In the genomic region with DNA sequence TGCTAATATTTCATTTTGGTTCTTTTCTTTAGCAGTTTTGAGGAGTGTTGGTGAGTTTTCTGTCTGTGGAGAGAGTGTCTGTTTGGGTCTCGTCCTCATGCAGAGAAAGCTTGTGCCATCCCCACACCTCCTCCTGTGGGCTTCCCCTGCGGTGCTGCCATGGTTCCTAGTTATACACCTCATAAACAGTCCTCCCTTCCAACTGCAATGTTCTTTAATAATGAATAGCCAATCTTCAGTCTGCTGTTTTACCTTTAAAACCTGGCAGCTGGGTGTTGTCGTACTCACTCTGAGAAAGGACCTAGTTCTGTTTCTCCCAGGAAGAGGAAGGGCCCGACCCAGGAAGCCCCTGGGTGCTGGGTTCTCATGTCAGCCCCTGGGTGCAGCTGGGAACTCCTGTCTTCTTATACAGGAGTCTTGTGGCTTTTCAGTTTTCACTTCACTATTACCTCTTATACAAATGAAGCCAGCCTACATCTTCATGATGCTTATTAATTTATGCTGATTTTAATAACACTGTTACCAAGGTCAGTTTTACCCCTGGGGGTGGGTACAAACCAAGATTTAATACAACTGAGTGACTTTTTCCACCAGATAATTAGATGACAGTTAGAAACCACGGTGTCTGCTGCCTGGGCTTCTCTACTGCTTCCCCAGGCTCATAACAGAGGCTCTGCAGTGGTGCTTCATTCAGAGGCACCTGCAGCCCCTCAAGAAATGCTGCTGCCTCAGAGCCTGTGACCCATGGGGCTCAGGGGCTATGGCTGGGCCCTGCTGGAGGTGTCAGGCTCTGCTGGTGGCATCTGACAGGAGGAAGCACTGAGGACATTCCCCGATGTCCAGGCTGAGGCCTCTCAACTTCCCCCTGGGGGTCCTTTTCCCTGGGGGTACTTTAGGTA, we compare ENCODE assay signal across 15 cellular contexts. TPM values are rescaled to one million over a fixed set of nuclear protein-coding genes. Genes with fewer than 3 reads are reported as not detected.
A peak's percentile ranks its signal among the peaks of the same experiment; 100 is the strongest.
DNase-seq lines count a peak whose midpoint lies in the region; ATAC-seq and TF ChIP-seq lines count a peak whose summit lies in the region.
"Had no signal": no experiment of that assay in that cellular context is flagged by ENCODE, and none has a peak within 500 bp of the region (broad histone marks: within the 10 kb centered on the region; RNA-seq: fewer than 3 reads in every experiment).

No MANE protein-coding gene starts in this region.

- no peak for TF ChIP-seq CTCF in GM12865 (IDR thresholded peaks at IDR 0.05; ENCODE audit: insufficient read depth, low read depth, low read length, missing control alignments)
- no peak for TF ChIP-seq CTCF in colonic mucosa (IDR thresholded peaks at IDR 0.05)
- TF ChIP-seq CTCF in BE2C (IDR thresholded peaks at IDR 0.05; ENCODE audit: low read depth, low read length) = no peak

- no peak overlapping the region for H3K4me3 ChIP-seq in GM12865 (ENCODE audit: low read depth, low read length)
- H3K4me3 ChIP-seq in colonic mucosa = no peak overlapping the region
- no peak overlapping the region for H3K4me3 ChIP-seq in BE2C (ENCODE audit: low read depth, low read length)
- H3K4me3 ChIP-seq: gastrocnemius medialis, testis had no signal

- intact Hi-C loops in colonic mucosa (cut with DNase I) = no loop called here

- DNase-seq in GM12865 (ENCODE audit: low read depth) = peak; percentile 69
- DNase-seq in colonic mucosa = peak; percentile 11
- no peak for DNase-seq in BE2C
- no peak for DNase-seq in AG20443 (ENCODE audit: low spot score)
- DNase-seq in glomerular visceral epithelial cell (ENCODE audit: extremely low spot score) = no peak
- DNase-seq: DMS79; gastrocnemius medialis; NK-92 treated with Interleukin-12 subunit alpha and Interleukin-12 subunit beta, amount 100 ng/mL, for 24 hours; stimulated activated CD4-positive, alpha-beta T cell treated with anti-CD3 and anti-CD28 coated beads, Interleukin-2, amount 100 ng/mL, for 48 hours; testis had no signal

- no peak overlapping the region for H3K27ac ChIP-seq in colonic mucosa
- H3K27ac ChIP-seq: gastrocnemius medialis, HL-60, testis had no signal

- H3K27me3 ChIP-seq in colonic mucosa = no peaks in the 10 kb centered on the region
- no peaks in the 10 kb centered on the region for H3K27me3 ChIP-seq in BE2C
- H3K27me3 ChIP-seq: gastrocnemius medialis, testis had no signal

- no peaks in the 10 kb centered on the region for H3K9me3 ChIP-seq in colonic mucosa
- no peaks in the 10 kb centered on the region for H3K9me3 ChIP-seq in BE2C
- H3K9me3 ChIP-seq: gastrocnemius medialis, testis had no signal

- H3K4me1 ChIP-seq in colonic mucosa (no peaks in the 10 kb centered on the region), BE2C (no peaks in the 10 kb centered on the region)
- H3K4me1 ChIP-seq: gastrocnemius medialis, testis had no signal

- ATAC-seq in GM19452 (IDR thresholded peaks at IDR 0.05; ENCODE audit: unreplicated experiment) = peak; percentile 55
- ATAC-seq in HG03095 (IDR thresholded peaks at IDR 0.05; ENCODE audit: unreplicated experiment) = peak; percentile 65
- ATAC-seq in HG03139 (IDR thresholded peaks at IDR 0.05; ENCODE audit: unreplicated experiment) = no peak
- ATAC-seq: gastrocnemius medialis, left lobe of liver had no signal

- H3K9ac ChIP-seq in colonic mucosa (ENCODE audit: low read depth in 2 of 2, low read length in 2 of 2) = no peak overlapping the region

- H3K36me3 ChIP-seq in colonic mucosa = peaks cover 7% of the 10 kb centered on the region
- no peaks in the 10 kb centered on the region for H3K36me3 ChIP-seq in BE2C

RNA-seq across cellular contexts. Expression of a gene that starts 59.1 kb away (rescaled TPM):
- total RNA-seq in colonic mucosa = 10 to 100 TPM; 23.5 to 27.1 TPM
- polyA plus RNA-seq in BE2C (2012; ENCODE audit: insufficient read depth, insufficient read length, low read depth) = 21.3 TPM

RNA-seq across cellular contexts. Expression of a gene that starts 59.2 kb away (rescaled TPM):
- 10 to 100 TPM; 29.9 to 30.8 TPM for total RNA-seq in colonic mucosa
- 21.1 TPM for polyA plus RNA-seq in BE2C (2012; ENCODE audit: insufficient read depth, insufficient read length, low read depth)

Comparison
In these comparisons a context has a peak if more than half of its experiments do, and no peak if none do; other contexts are left out.
1. DNase-seq: peak in GM12865 (single experiment) and colonic mucosa (single experiment); none in BE2C (single experiment), AG20443 (single experiment) and glomerular visceral epithelial cell (single experiment).